ENCODE assay signal across 8 cellular contexts in the genomic region with DNA sequence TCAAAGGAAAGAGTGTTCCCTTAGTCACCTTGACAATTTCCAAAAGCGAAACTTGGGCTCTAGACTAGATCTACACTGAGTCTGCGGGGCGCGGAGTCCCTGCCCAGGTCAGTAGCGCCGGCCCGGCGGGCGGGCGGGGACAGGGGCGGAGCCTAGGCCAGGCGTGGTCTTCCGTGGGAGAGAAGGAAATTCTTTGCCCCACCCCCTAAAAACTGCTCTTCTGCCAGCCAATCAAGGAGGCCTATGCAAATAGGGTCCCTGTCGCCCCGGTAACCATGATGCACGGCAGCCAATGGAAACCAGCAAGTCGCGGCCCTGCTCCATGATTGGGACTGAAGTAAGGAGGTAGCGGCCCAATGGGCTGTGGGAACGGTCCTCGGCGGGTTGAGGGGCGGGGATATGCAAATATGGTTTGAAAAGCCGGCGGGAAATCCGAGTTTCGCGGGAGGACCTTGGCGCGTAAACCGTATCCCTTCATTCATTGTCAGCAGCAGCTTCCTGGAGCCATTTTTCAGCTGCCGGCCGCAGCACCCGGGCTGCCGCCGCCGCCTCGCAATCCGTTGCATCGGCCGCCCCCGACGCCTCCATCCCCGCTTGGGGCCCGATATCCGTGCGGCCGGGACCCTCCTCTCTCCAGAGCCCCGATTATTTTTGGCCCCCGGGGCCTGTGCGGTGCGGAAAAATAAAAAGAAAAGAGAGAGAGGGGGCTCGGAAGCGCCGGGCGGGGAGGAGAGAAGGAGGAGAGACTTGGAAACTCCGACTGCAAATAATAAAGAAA. TPM values are rescaled to one million over a fixed set of nuclear protein-coding genes. Genes with fewer than 3 reads are reported as not detected.
DNase-seq lines count a peak whose midpoint lies in the region; ATAC-seq lines count a peak whose summit lies in the region.

Gene E2F3 (plus strand): TSS at position 477 of the 778 bp plus-strand sequence. CDS start 354 bp downstream, outside the sequence.

- H3K36me3 ChIP-seq in effector memory CD4-positive, alpha-beta T cell (ENCODE audit: control insufficient read depth, insufficient read depth, low read length): no peaks in the 10 kb centered on the region

- DNase-seq in COLO668 (lab: John Stamatoyannopoulos, UW; ENCODE audit: unreplicated experiment) (peak; percentile 96), HT1080 (ENCODE audit: low read depth) (peak; percentile 100), NOMO-1 treated with DMSO at 0.1 percent for 48 hours (lab: John Stamatoyannopoulos, UW; ENCODE audit: unreplicated experiment) (peak; percentile 100), medulla oblongata (ENCODE audit: extremely low spot score) (peak; percentile 100)
- peak; percentile 96 to 99 for DNase-seq in activated CD8-positive, alpha-beta memory T cell treated with anti-CD3 and anti-CD28 coated beads for 4 hours (ENCODE audit: low read depth in 2 of 2)
- peak; percentile 98 to 99 (median 99) for DNase-seq in effector memory CD4-positive, alpha-beta T cell
- DNase-seq in stimulated activated CD8-positive, alpha-beta memory T cell treated with anti-CD3 and anti-CD28 coated beads, Interleukin-12 subunit alpha, Interleukin-12 subunit beta, amount 100 ng/mL, for 1 hour (ENCODE audit: low read depth): peak; percentile 99

- peak within 1 kb of the TSS; percentile 85 for H3K27ac ChIP-seq in effector memory CD4-positive, alpha-beta T cell (ENCODE audit: insufficient read depth, low read length, poor library complexity, severe bottlenecking)

- H3K9me3 ChIP-seq in effector memory CD4-positive, alpha-beta T cell (ENCODE audit: control insufficient read depth, low read length): no peaks in the 10 kb centered on the region

- H3K4me3 ChIP-seq in effector memory CD4-positive, alpha-beta T cell (ENCODE audit: insufficient read depth, low read depth, low read length, poor library complexity, severe bottlenecking): peak within 1 kb of the TSS; percentile 81

- peak; percentile 80 for ATAC-seq in GM21360 (IDR thresholded peaks at IDR 0.05; ENCODE audit: unreplicated experiment)

- H3K27me3 ChIP-seq in effector memory CD4-positive, alpha-beta T cell (replicated peaks; ENCODE audit: control insufficient read depth, insufficient read depth, low read length, poor library complexity, severe bottlenecking): no peaks in the 10 kb centered on the region

- peaks cover 11% of the 10 kb centered on the region for H3K4me1 ChIP-seq in effector memory CD4-positive, alpha-beta T cell (ENCODE audit: control insufficient read depth, insufficient read depth, low read length, poor library complexity, severe bottlenecking)

RNA-seq across cellular contexts. Expression of gene E2F3, which starts in this region (rescaled TPM):
- total RNA-seq in HT1080 (2014; rRNA removed; shearing (Covaris generic)): 5.5 and 6.7 TPM in 2 replicates
- polyA plus RNA-seq in HT1080 (2015; cell fraction: cytosol; rRNA removed): 17.8 and 21.9 TPM in 2 replicates
- polyA plus RNA-seq in HT1080 (2015; cell fraction: nucleus; rRNA removed): 25.9 and 27.0 TPM in 2 replicates

Comparison
In these comparisons a context has a peak if more than half of its experiments do, and no peak if none do; other contexts are left out.
1. Peak in every context shown above with its lines: DNase-seq, ATAC-seq, H3K4me3 ChIP-seq and H3K27ac ChIP-seq.